Comparison of ENCODE assay signal across 1 cellular context in genomic region chr17:14082848-14083247, GRCh38.
TF ChIP-seq lines count a peak whose summit lies in the region.

No MANE protein-coding gene starts in this region.

TF ChIP-seq in H1, 55 proteins besides CTCF, POLR2A, EP300 and RAD21:
- TF ChIP-seq EGR1 (IDR thresholded peaks at IDR 0.05; ENCODE audit: borderline replicate concordance, low read depth, low read length): no peak
- 0 out of 2 replicates have a peak, but pooled peaks have one; percentile 15 for TF ChIP-seq MAFK (IDR thresholded peaks at IDR 0.05; ENCODE audit: low read depth, low read length)
